ENCODE assay signal across 8 cellular contexts in the genomic region with DNA sequence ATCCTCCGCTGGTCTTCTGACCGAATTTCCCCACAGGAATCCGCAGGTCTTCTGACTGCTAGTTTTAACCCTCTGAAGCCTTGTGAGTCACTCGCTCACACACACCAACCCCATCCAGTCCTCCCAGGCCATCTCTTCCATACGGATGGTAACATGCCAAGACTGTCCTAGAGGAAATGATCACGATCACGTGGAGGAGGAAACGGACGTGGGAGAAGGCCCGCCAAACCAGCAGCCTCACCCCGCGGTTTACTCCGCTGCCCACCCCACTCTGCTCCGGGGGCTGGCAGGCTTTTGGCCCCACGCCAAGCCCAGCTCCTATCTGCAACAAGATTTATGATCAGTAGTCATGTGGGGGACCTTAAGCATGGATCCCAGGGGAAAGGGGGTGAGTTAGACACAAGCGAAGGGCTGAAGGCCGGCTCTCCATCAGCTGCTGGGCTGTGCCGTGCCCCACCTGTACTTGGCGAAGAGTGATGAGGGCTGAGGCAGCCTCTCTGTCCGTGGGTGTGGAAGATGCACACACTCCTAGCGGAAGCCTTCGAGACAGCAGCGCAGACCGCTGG. TPM values are rescaled to one million over a fixed set of nuclear protein-coding genes. Genes with fewer than 3 reads are reported as not detected.
DNase-seq lines count a peak whose midpoint lies in the region; ATAC-seq and TF ChIP-seq lines count a peak whose summit lies in the region.

No MANE protein-coding gene starts in this region.

- peaks cover 31% of the 10 kb centered on the region for H3K4me1 ChIP-seq in mononuclear cell (ENCODE audit: insufficient read depth, low read length)
- H3K4me1 ChIP-seq in aorta (ENCODE audit: control insufficient read depth in 1 of 2, insufficient read depth in 2 of 2, low read length in 2 of 2): no peaks in the 10 kb centered on the region

- H3K9me3 Mint-ChIP-seq in Calu3 (ENCODE audit: low read depth, unreplicated experiment): no peaks in the 10 kb centered on the region

- TF ChIP-seq CTCF in Calu3 (IDR thresholded peaks at IDR 0.05; ENCODE audit: unreplicated experiment): no peak
- no peak for TF ChIP-seq CTCF in dorsolateral prefrontal cortex (IDR thresholded peaks at IDR 0.05 in 54 of 56, conservative IDR thresholded peaks at IDR 0.05 in 2 of 56; ENCODE audit: low read depth in 1 of 56, partially characterized antibody in 56 of 56)

- no peaks in the 10 kb centered on the region for H3K36me3 ChIP-seq in aorta (ENCODE audit: control insufficient read depth in 1 of 2, insufficient read depth in 2 of 2, low read length in 1 of 2)

- peak overlapping the region; percentile 82 for H3K27ac Mint-ChIP-seq in Calu3 (ENCODE audit: unreplicated experiment)

- H3K9me3 ChIP-seq in mononuclear cell (ENCODE audit: low read depth, low read length): no peaks in the 10 kb centered on the region
- no peaks in the 10 kb centered on the region for H3K9me3 ChIP-seq in aorta (ENCODE audit: control insufficient read depth, low read length)

- H3K4me3 ChIP-seq in dorsolateral prefrontal cortex: peak overlapping the region in 53 of 59 donors; percentile 67 to 100 (median 95)
- H3K4me3 ChIP-seq in mononuclear cell (ENCODE audit: low read length): peak overlapping the region; percentile 83
- peak overlapping the region in 1 of 2 donors; percentile 66 for H3K4me3 ChIP-seq in aorta (ENCODE audit: low read length in 2 of 2)

- H3K27ac ChIP-seq in dorsolateral prefrontal cortex (peak overlapping the region in 23 of 59 donors; percentile 15 to 92 (median 72)), aorta (ENCODE audit: low read depth in 1 of 2, low read length in 2 of 2) (peak overlapping the region in 1 of 2 donors; percentile 69)

- intact Hi-C loops in Calu3 (cut with micrococcal nuclease; ENCODE audit: unreplicated experiment) (loop anchor here (2.0 kb wide), 1 partner anchor 47 kb away; no protein-coding TSS in a partner anchor), dorsolateral prefrontal cortex (cut with DNase I) (loop anchor here (2.0 to 5.0 kb wide), 4 partner anchors 39 to 84 kb away; partner anchors contain the start of genes ACTG1 (in 1 of the 2), NPLOC4 (in 1 of the 2) and TSPAN10 (in 1 of the 2)), aorta (cut with DNase I) (loop anchor here (2.0 to 5.0 kb wide), 4 partner anchors 13 to 261 kb away; no protein-coding TSS in a partner anchor)

- BruUV-seq in Calu3 (replicated peaks; lab: Mats Ljungman, UMichigan): TSS peak; percentile 50

- peaks cover 24% of the 10 kb centered on the region for H3K4me1 Mint-ChIP-seq in Calu3 (ENCODE audit: low read depth, unreplicated experiment)

- peak overlapping the region; percentile 92 for H3K4me3 Mint-ChIP-seq in Calu3 (ENCODE audit: low read depth, unreplicated experiment)

- H3K27me3 ChIP-seq in dorsolateral prefrontal cortex (no peaks in the 10 kb centered on the region), mononuclear cell (ENCODE audit: insufficient read depth, low read length) (no peaks in the 10 kb centered on the region), aorta (ENCODE audit: control insufficient read depth in 1 of 2, insufficient read depth in 2 of 2, low read length in 1 of 2) (no peaks in the 10 kb centered on the region)

- CTCF ChIA-PET in Calu3 (lab: Charles Lee): no interaction called here

- ATAC-seq in aorta (ENCODE audit: low FRiP score): peak; percentile 3

- DNase-seq in Calu3 (peak; percentile 33), HPDE6-E6E7 (ENCODE audit: extremely low spot score) (peak; percentile 80), RPMI7951 (ENCODE audit: low read depth) (peak; percentile 96), dorsolateral prefrontal cortex (peak in 2 of 10 donors; percentile 35 to 43), aorta (no peak), cortex of kidney (lab: John Stamatoyannopoulos, UW) (no peak)
- no peak for DNase-seq in stimulated activated CD4-positive, alpha-beta T cell treated with anti-CD3 and anti-CD28 coated beads, Interleukin-12 subunit alpha, Interleukin-12 subunit beta, amount 100 ng/mL, for 4 hours

- 19 to 21% methylated on average over 24 of the region's 24 CpGs for WGBS in aorta, 2 donors

- peaks cover 96% of the 10 kb centered on the region for H3K36me3 Mint-ChIP-seq in Calu3 (ENCODE audit: insufficient read depth, unreplicated experiment)

- H3K27me3 Mint-ChIP-seq in Calu3 (ENCODE audit: unreplicated experiment): no peaks in the 10 kb centered on the region

RNA-seq across cellular contexts. Expression of gene FAAP100, which starts 1.5 kb away (rescaled TPM):
- total RNA-seq in Calu3 (2022) (39.4 and 39.7 TPM in 2 replicates), dorsolateral prefrontal cortex (10 to 100 TPM; 11.9 to 29.9 (median 19.3) TPM), mononuclear cell (13.5 TPM), aorta (10 to 100 TPM; 20.9 to 32.2 TPM)
- 8.2 and 13.0 TPM in 2 replicates for total RNA-seq in RPMI7951 (2014; rRNA removed; shearing (Covaris generic))
- polyA plus RNA-seq in aorta: 10 to 100 TPM in 1 of 2 donors, 1 to 10 TPM in 1; 8.8 to 48.4 TPM

RNA-seq across cellular contexts. Expression of gene FSCN2, which starts 25.5 kb away (rescaled TPM):
- total RNA-seq in Calu3 (2022) (5.5 and 7.0 TPM in 2 replicates), dorsolateral prefrontal cortex (1 to 10 TPM in 111 of 120 experiments, under 1 TPM in 9; 0.52 to 5.1 (median 2.0) TPM), mononuclear cell (0.52 TPM), aorta (1 to 10 TPM; 3.0 to 3.1 TPM)
- total RNA-seq in RPMI7951 (2014; rRNA removed; shearing (Covaris generic)): not detected in 2 replicates
- polyA plus RNA-seq in aorta: 1 to 10 TPM; 1.0 to 1.3 TPM

RNA-seq across cellular contexts. Expression of gene ACTG1, which starts 41.1 kb away (rescaled TPM):
- total RNA-seq in Calu3 (2022): 2,184 and 2,327 TPM in 2 replicates
- total RNA-seq in RPMI7951 (2014; rRNA removed; shearing (Covaris generic)): 1,818 and 2,136 TPM in 2 replicates
- 1,000 to 10,000 TPM in 85 of 120 experiments, 100 to 1,000 TPM in 35; 558 to 1,589 (median 1,117) TPM for total RNA-seq in dorsolateral prefrontal cortex
- 2,327 TPM for total RNA-seq in mononuclear cell
- 1,000 to 10,000 TPM; 2,309 to 2,547 TPM for total RNA-seq in aorta
- 1,000 to 10,000 TPM; 1,438 to 2,310 TPM for polyA plus RNA-seq in aorta

Comparison
In these comparisons a context has a peak if more than half of its experiments do, and no peak if none do; other contexts are left out.
1. DNase-seq: peak in Calu3 (single experiment), HPDE6-E6E7 (single experiment) and RPMI7951 (single experiment); none in aorta (0 of 2), stimulated activated CD4-positive, alpha-beta T cell treated with anti-CD3 and anti-CD28 coated beads, Interleukin-12 subunit alpha, Interleukin-12 subunit beta, amount 100 ng/mL, for 4 hours (single experiment) and cortex of kidney (single experiment).